15 cellular contexts compared by ENCODE assay signal in the genomic region with DNA sequence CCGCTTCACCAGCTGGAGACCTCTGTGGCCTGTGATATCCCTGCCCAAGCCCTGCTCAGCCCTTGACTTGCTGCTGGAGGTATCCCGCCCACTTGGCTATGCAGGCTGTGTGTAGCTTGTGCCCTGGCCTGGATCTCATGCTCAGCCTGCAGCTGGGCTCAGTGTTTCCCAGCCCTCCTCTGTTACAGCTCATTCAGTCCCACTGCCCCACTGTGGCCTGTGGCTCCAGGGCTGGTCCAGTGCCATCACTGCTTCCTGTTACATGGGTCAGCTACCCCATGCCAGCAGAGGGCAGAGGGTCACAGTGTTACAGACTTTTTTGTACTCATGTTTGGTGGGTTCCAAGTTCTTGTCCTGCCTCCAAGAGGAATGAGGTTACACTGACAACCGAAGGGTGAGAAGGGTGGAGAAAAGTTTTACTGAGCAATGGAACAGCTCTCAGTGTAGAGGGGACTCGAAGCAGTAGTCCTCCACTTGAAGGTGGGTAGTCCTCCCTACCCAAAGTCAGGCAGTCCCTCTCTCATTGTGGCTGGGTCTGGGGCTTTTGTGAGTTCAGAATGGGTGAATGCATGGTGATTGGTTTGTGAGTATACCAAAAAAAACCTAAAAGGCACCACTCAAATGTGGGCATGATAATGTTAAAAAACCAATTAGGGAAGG.
"Had no signal": no experiment of that assay in that cellular context is flagged by ENCODE, and none has a peak within 500 bp of the region (broad histone marks: within the 10 kb centered on the region; RNA-seq: fewer than 3 reads in every experiment).

No MANE protein-coding gene starts in this region.

- DNase-seq: activated CD4-positive, CD25-positive, alpha-beta regulatory T cell treated with anti-CD3 and anti-CD28 coated beads, Interleukin-2, amount 50 U/mL, for 72 hours; activated naive CD4-positive, alpha-beta T cell treated with Interleukin-2 at 50 U/mL for 16 hours; activated naive CD8-positive, alpha-beta T cell treated with anti-CD3 and anti-CD28 coated beads, Interleukin-2, amount 50 U/mL, for 24 hours; aorta; effector memory CD4-positive, alpha-beta T cell; heart left ventricle; mammary epithelial cell; naive B cell; ovary; stimulated activated naive CD8-positive, alpha-beta T cell treated with anti-CD3 and anti-CD28 coated beads, Interleukin-15, amount 100 ng/mL, for 72 hours; T1000; testis had no signal

- H3K27ac ChIP-seq: heart left ventricle, ovary, testis had no signal

- FAIRE-seq: frontal cortex had no signal

- ATAC-seq: activated naive CD8-positive, alpha-beta T cell treated with anti-CD3 and anti-CD28 coated beads, Interleukin-2, amount 50 U/mL, for 24 hours; activated T-helper 17 cell treated with anti-CD3 and anti-CD28 coated beads, Interleukin-2, amount 50 U/mL, for 72 hours; heart left ventricle; sciatic nerve; stimulated activated naive CD8-positive, alpha-beta T cell treated with anti-CD3 and anti-CD28 coated beads, Interleukin-15, amount 100 ng/mL, for 72 hours had no signal

- H3K36me3 ChIP-seq: heart left ventricle, ovary had no signal

- H3K27me3 ChIP-seq: ovary, testis had no signal

- H3K4me1 ChIP-seq: heart left ventricle, testis had no signal

- H3K9me3 ChIP-seq: heart left ventricle, ovary, testis had no signal

- H3K4me3 ChIP-seq: heart left ventricle, ovary, testis had no signal
